In the genomic region with DNA sequence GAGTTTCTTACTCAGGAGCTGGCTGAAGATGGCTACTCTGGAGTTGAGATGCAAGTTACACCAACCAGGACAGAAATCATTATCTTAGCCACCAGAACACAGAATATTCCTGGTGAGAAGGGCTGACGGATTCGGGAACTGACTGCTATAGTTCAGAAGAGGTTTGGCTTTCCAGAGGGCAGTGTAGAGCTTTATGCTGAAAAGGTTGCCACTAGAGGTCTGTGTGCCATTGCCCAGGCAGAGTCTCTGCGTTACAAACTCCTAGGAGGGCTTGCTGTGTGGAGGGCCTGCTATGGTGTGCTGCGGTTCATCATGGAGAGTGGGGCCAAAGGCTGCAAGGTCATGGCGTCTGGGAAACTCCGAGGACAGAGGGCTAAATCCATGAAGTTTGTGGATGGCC, we compare ENCODE assay signal across 20 cellular contexts. TPM values are rescaled to one million over a fixed set of nuclear protein-coding genes. Genes with fewer than 3 reads are reported as not detected.
DNase-seq lines count a peak whose midpoint lies in the region; ATAC-seq, FAIRE-seq and TF ChIP-seq lines count a peak whose summit lies in the region.
"Not testable (repeated sequence)": the region's sequence is repeated elsewhere in the genome, so short reads cannot be mapped to it uniquely, and the experiment has no call there.
"Had no signal": no experiment of that assay in that cellular context is flagged by ENCODE, and none has a peak within 500 bp of the region (broad histone marks: within the 10 kb centered on the region; RNA-seq: fewer than 3 reads in every experiment).

No MANE protein-coding gene starts in this region.

- H4K8ac ChIP-seq in IMR-90 (ENCODE audit: low read depth in 2 of 2, low read length in 2 of 2); H1 (ENCODE audit: extremely low read depth, insufficient read depth, low read length); mesendoderm (ENCODE audit: low read depth, low read length): not testable (repeated sequence)

- H3K4me1 Mint-ChIP-seq in glutamatergic neuron (ENCODE audit: low read depth, unreplicated experiment), result peaks cover 15% of the 10 kb centered on the region

- H3K4me3 Mint-ChIP-seq in glutamatergic neuron (ENCODE audit: unreplicated experiment), result peak overlapping the region; percentile 49

- not testable (repeated sequence) for H3K4ac ChIP-seq in IMR-90 (ENCODE audit: low read depth, low read length); H1 (replicated peaks; ENCODE audit: insufficient read length, low read depth, low read length); mesendoderm (ENCODE audit: low read depth, low read length)

- not testable (repeated sequence) for H3K79me2 ChIP-seq in H1 (ENCODE audit: control insufficient read depth in 1 of 2, insufficient read depth in 2 of 2, low read length in 2 of 2); mesendoderm (ENCODE audit: control insufficient read depth, insufficient read depth, low read length)

- not testable (repeated sequence) for H2BK120ac ChIP-seq in IMR-90 (ENCODE audit: low read depth, low read length); H1 (replicated peaks; ENCODE audit: low read depth, low read length); mesendoderm (ENCODE audit: low read depth, low read length)

- H3K9me3 ChIP-seq in IMR-90 (ENCODE audit: control insufficient read depth, insufficient read depth, low read length); H1 (ENCODE audit: insufficient read depth in 2 of 2, low read depth in 1 of 2, low read length in 1 of 2): not testable (repeated sequence)

- peak; percentile 33; the same call in 1 of the 2 replicates for ATAC-seq in IMR-90 (ENCODE audit: low read depth)

- not testable (repeated sequence) for BruUV-seq in IMR-90 (replicated peaks; lab: Mats Ljungman, UMichigan)

- TF ChIP-seq CTCF in 22Rv1 (IDR thresholded peaks at IDR 0.05) (peak; percentile 36), IMR-90 (conservative IDR thresholded peaks at IDR 0.05; ENCODE audit: low read depth, low read length) (0 out of 2 replicates have a peak, but pooled peaks have one; percentile 18), H1 (IDR thresholded peaks at IDR 0.05; ENCODE audit: control extremely low read depth in 1 of 3, insufficient read depth in 1 of 3, low read depth in 1 of 3, low read length in 3 of 3) (peak in 2 of 3 experiments; percentile 44 to 63; a peak in 3 of 4 replicates)
- TF ChIP-seq CTCF in glutamatergic neuron (IDR thresholded peaks at IDR 0.05; ENCODE audit: partially characterized antibody, unreplicated experiment), result not testable (repeated sequence)

- not testable (repeated sequence) for H4K91ac ChIP-seq in IMR-90 (ENCODE audit: insufficient read depth, low read depth, low read length); H1 (replicated peaks; ENCODE audit: insufficient read length, low read length)

- H2BK15ac ChIP-seq in IMR-90 (ENCODE audit: low read depth, low read length); H1 (ENCODE audit: low read length); mesendoderm (replicated peaks; ENCODE audit: low read depth): not testable (repeated sequence)

- H3K18ac ChIP-seq in IMR-90 (ENCODE audit: low read depth, low read length); H1 (ENCODE audit: extremely low read depth, low read length); mesendoderm (ENCODE audit: low read length): not testable (repeated sequence)

- H4K5ac ChIP-seq in IMR-90 (ENCODE audit: low read depth, low read length); H1 (ENCODE audit: insufficient read length, low read depth, low read length); mesendoderm (ENCODE audit: low read length): not testable (repeated sequence)

- TF ChIP-seq EP300 in H1 (IDR thresholded peaks at IDR 0.05; ENCODE audit: borderline replicate concordance in 1 of 2, low read depth in 2 of 2, low read length in 2 of 2), result not testable (repeated sequence)

- POLR2A ChIA-PET in IMR-90 (lab: Charles Lee; ENCODE audit: unreplicated experiment), result not testable (repeated sequence)
- POLR2A ChIA-PET in H1 (lab: Charles Lee; ENCODE audit: partially characterized antibody), result interaction anchor here (1.0 to 1.5 kb wide), 4 partner anchors 15 to 36 kb away, joined by 3 to 6 read pairs (median 4); a partner anchor contains a TSS

- peak; percentile 37 for DNase-seq in DMS114 treated with DMSO at 0.1 percent for 48 hours (lab: John Stamatoyannopoulos, UW; ENCODE audit: unreplicated experiment)
- DNase-seq in IMR-90; H1 (ENCODE audit: low read depth in 1 of 2, low spot score in 2 of 2); glutamatergic neuron: not testable (repeated sequence)
- peak; percentile 71 for DNase-seq in SK-MEL-5 (ENCODE audit: low read depth, low spot score)
- DNase-seq in amniotic epithelial cell (ENCODE audit: low read depth), result peak; percentile 55
- DNase-seq in mesendoderm, result peak; percentile 56

- not testable (repeated sequence) for H4K20me1 ChIP-seq in IMR-90 (ENCODE audit: insufficient read depth, low read length); H1 (replicated peaks in 1 of 2; ENCODE audit: control insufficient read depth in 1 of 2, insufficient read depth in 2 of 2, low read length in 2 of 2)

- H3K56ac ChIP-seq in IMR-90 (ENCODE audit: extremely low read depth, insufficient read depth, low read length); H1 (replicated peaks; ENCODE audit: insufficient read length, low read depth, low read length); mesendoderm (ENCODE audit: low read length): not testable (repeated sequence)

- not testable (repeated sequence) for H3K36me3 ChIP-seq in IMR-90 (ENCODE audit: control insufficient read depth, insufficient read depth, low read length); H1 (ENCODE audit: control insufficient read depth in 2 of 4, insufficient read depth in 4 of 4, low read length in 3 of 4); mesendoderm (ENCODE audit: control insufficient read depth, insufficient read depth, low read length)

- not testable (repeated sequence) for H3K27me3 Mint-ChIP-seq in glutamatergic neuron (ENCODE audit: unreplicated experiment)

- in situ Hi-C loops in IMR-90 (cut with MboI; ENCODE audit: low sequenced_read_pairs); SK-MEL-5 (cut with HindIII; ENCODE audit: low pct_unique_long_range_greater_than_20kb, low sequenced_read_pairs): not testable (repeated sequence)

- TF ChIP-seq RAD21 in IMR-90 (IDR thresholded peaks at IDR 0.05; ENCODE audit: low read length), result peak; percentile 24; the same call in 1 of the 2 replicates
- TF ChIP-seq RAD21 in H1 (IDR thresholded peaks at IDR 0.05 in 1 of 2, conservative IDR thresholded peaks at IDR 0.05 in 1 of 2; ENCODE audit: low read depth in 2 of 2, low read length in 2 of 2), result peak; percentile 11 to 29; a peak in 2 of 4 replicates

- not testable (repeated sequence) for H3K27me3 ChIP-seq in IMR-90 (ENCODE audit: control insufficient read depth, insufficient read depth, low read length); H1 (replicated peaks in 1 of 4; ENCODE audit: control insufficient read depth in 3 of 4, extremely low read depth in 1 of 4, insufficient read depth in 3 of 4, low read length in 3 of 4); mesendoderm (ENCODE audit: insufficient read depth, low read length, poor library complexity)

- not testable (repeated sequence) for TF ChIP-seq POLR2A in IMR-90 (IDR thresholded peaks at IDR 0.05; ENCODE audit: low read depth, low read length); H1 (IDR thresholded peaks at IDR 0.05; ENCODE audit: control extremely low read depth in 1 of 2, low read depth in 2 of 2, low read length in 2 of 2)

- CTCF ChIA-PET in IMR-90 (lab: Yijun Ruan, JAX), result not testable (repeated sequence)
- CTCF ChIA-PET in H1 (lab: Charles Lee; ENCODE audit: partially characterized antibody), result interaction anchor here (0.6 to 2.0 kb wide), 8 partner anchors 23 to 874 kb away, joined by 3 to 7 read pairs (median 4); a partner anchor contains a TSS

- not testable (repeated sequence) for H3K9me1 ChIP-seq in IMR-90 (ENCODE audit: insufficient read depth, low read length)

- not testable (repeated sequence) for H3K9ac ChIP-seq in IMR-90 (ENCODE audit: low read depth, low read length); H1 (replicated peaks in 1 of 4; ENCODE audit: extremely low read depth in 1 of 4, low read depth in 3 of 4, low read length in 3 of 4); mesendoderm (ENCODE audit: low read length)

- intact Hi-C loops in IMR-90 (cut with micrococcal nuclease), result loop anchor here (5.0 kb wide), 1 partner anchor 103 kb away; no protein-coding TSS in a partner anchor

- not testable (repeated sequence) for FAIRE-seq in H1 (lab: Jason Lieb, UNC)

- WGBS in IMR-90 (ENCODE audit: extremely low coverage in 2 of 2, insufficient read length in 1 of 2), 2 experiments, result 82% methylated on average over 4 of the region's 6 CpGs; no CpG with 5 or more reads in 1 of the 2 experiments
- 81% methylated on average over 6 of the region's 6 CpGs; no CpG with 5 or more reads in 1 of the 2 experiments for WGBS in H1 (ENCODE audit: extremely low coverage in 1 of 2, insufficient coverage in 1 of 2, insufficient read length in 1 of 2, insufficient replicate concordance in 2 of 2, low coverage in 1 of 2, low lambda C conversion rate in 2 of 2, missing lambda C conversion rate in 1 of 2), 2 experiments
- no CpG with 5 or more reads among the region's 6 CpGs for WGBS in mesendoderm (ENCODE audit: extremely low coverage, insufficient coverage, low lambda C conversion rate)

- H2BK5ac ChIP-seq in IMR-90 (ENCODE audit: low read depth, low read length, poor library complexity, severe bottlenecking); H1 (ENCODE audit: low read depth, low read length); mesendoderm (ENCODE audit: low read length): not testable (repeated sequence)

- H3K23me2 ChIP-seq in H1 (ENCODE audit: low read depth, low read length), result not testable (repeated sequence)

- H3K9me3 Mint-ChIP-seq in glutamatergic neuron (ENCODE audit: unreplicated experiment), result not testable (repeated sequence)

- H2BK12ac ChIP-seq in H1 (ENCODE audit: low read depth, low read length), result not testable (repeated sequence)

- peak overlapping the region; percentile 55 for H3K27ac Mint-ChIP-seq in glutamatergic neuron (ENCODE audit: unreplicated experiment)

- H2AK5ac ChIP-seq in IMR-90 (ENCODE audit: low read depth, low read length); H1 (ENCODE audit: low read depth, low read length); mesendoderm (ENCODE audit: low read length): not testable (repeated sequence)

- not testable (repeated sequence) for H3K4me3 ChIP-seq in IMR-90 (ENCODE audit: insufficient read depth, low read depth, low read length); H1 (ENCODE audit: extremely low read depth in 1 of 4, insufficient read depth in 2 of 4, low read depth in 3 of 4, low read length in 4 of 4); mesendoderm (ENCODE audit: low read length)

- not testable (repeated sequence) for H3K14ac ChIP-seq in IMR-90 (replicated peaks; ENCODE audit: low read depth, low read length); H1 (ENCODE audit: insufficient read length)

- not testable (repeated sequence) for H2AK9ac ChIP-seq in IMR-90 (replicated peaks; ENCODE audit: low read depth, low read length, poor library complexity)

- not testable (repeated sequence) for H3K36me3 Mint-ChIP-seq in glutamatergic neuron (ENCODE audit: unreplicated experiment)

- H3K79me1 ChIP-seq in IMR-90 (ENCODE audit: low read depth in 1 of 2, low read length in 2 of 2), result peaks cover 4 to 14% of the 10 kb centered on the region in 2 experiments
- not testable (repeated sequence) for H3K79me1 ChIP-seq in H1 (ENCODE audit: low read depth, low read length); mesendoderm (ENCODE audit: low read length)

- H3K4me1 ChIP-seq in IMR-90 (ENCODE audit: control insufficient read depth, insufficient read depth, low read length); H1 (replicated peaks in 1 of 4; ENCODE audit: control insufficient read depth in 3 of 4, insufficient read depth in 4 of 4, low read length in 3 of 4); mesendoderm (ENCODE audit: control insufficient read depth, low read depth, low read length): not testable (repeated sequence)

- H2AFZ ChIP-seq in IMR-90 (replicated peaks; ENCODE audit: low read length, poor library complexity); H1 (ENCODE audit: low read length): not testable (repeated sequence)

- not testable (repeated sequence) for H3K27ac ChIP-seq in 22Rv1; IMR-90 (ENCODE audit: insufficient read depth, low read length); H1 (ENCODE audit: low read depth, low read length); mesendoderm (ENCODE audit: low read depth, low read length)

- H2BK20ac ChIP-seq in IMR-90 (ENCODE audit: low read depth, low read length); H1 (ENCODE audit: low read length): not testable (repeated sequence)

- dilution Hi-C loops in IMR-90 (cut with HindIII; ENCODE audit: low sequenced_read_pairs, unreplicated experiment), result not testable (repeated sequence)

- not testable (repeated sequence) for H3K4me2 ChIP-seq in IMR-90 (ENCODE audit: low read depth, low read length); H1 (ENCODE audit: insufficient read depth in 1 of 2, low read depth in 2 of 2, low read length in 2 of 2); mesendoderm (ENCODE audit: low read length)

- not testable (repeated sequence) for H3K23ac ChIP-seq in IMR-90 (ENCODE audit: low read depth, low read length); H1 (ENCODE audit: insufficient read length); mesendoderm (ENCODE audit: low read length)

RNA-seq across cellular contexts. Expression of a gene that starts 5.4 kb away (rescaled TPM):
- 23.3 and 24.2 TPM in 2 replicates for total RNA-seq in IMR-90 (2012; rRNA removed)
- polyA plus RNA-seq in IMR-90 (2012; rRNA removed), result 40.4 and 41.2 TPM in 2 replicates
- 20.9 and 33.6 TPM in 2 replicates for polyA plus RNA-seq in IMR-90 (2012; cell fraction: cytosol; rRNA removed)
- 168 and 247 TPM in 2 replicates for polyA plus RNA-seq in IMR-90 (2012; cell fraction: nucleus; rRNA removed; ENCODE audit: low replicate concordance)
- total RNA-seq in SK-MEL-5 (2014; rRNA removed; shearing (Covaris generic)), result 29.1 and 32.0 TPM in 2 replicates
- polyA plus RNA-seq in SK-MEL-5 (2015; cell fraction: cytosol; rRNA removed), result 43.0 and 60.2 TPM in 2 replicates
- 172 and 222 TPM in 2 replicates for polyA plus RNA-seq in SK-MEL-5 (2015; cell fraction: nucleus; rRNA removed)
- 64.9 and 66.6 TPM in 2 replicates for total RNA-seq in H1 (2021; fragmentation: NEBNext Ultra II Directional; extraction: Animal tissue kit (Norgen Biotek cat#: 25700))
- 38.5 and 51.2 TPM in 2 replicates for polyA plus RNA-seq in H1 (2011; rRNA removed)
- 36.1 TPM for polyA plus RNA-seq in H1 (2011; cell fraction: cytosol; rRNA removed)
- 111 TPM for polyA plus RNA-seq in H1 (2011; cell fraction: nucleus; rRNA removed)
- polyA plus RNA-seq in H1 (2012, experiment 1 of 2), result 38.0 to 54.6 TPM (median 48.8 TPM) in 4 replicates
- 29.5 TPM for polyA plus RNA-seq in H1 (2012, experiment 2 of 2)
- polyA plus RNA-seq in H1 (2013, experiment 1 of 2), result 35.3 TPM
- 35.6 TPM for polyA plus RNA-seq in H1 (2013, experiment 2 of 2)
- polyA minus RNA-seq in H1 (2011; rRNA and poly(A)+ RNA removed), result 35.1 and 42.2 TPM in 2 replicates
- 29.9 TPM for polyA minus RNA-seq in H1 (2011; cell fraction: cytosol; rRNA and poly(A)+ RNA removed)
- 32.1 TPM for polyA minus RNA-seq in H1 (2011; cell fraction: nucleus; rRNA and poly(A)+ RNA removed)
- total RNA-seq in glutamatergic neuron (ENCODE audit: unreplicated experiment), result 213 TPM
- 43.7 TPM for polyA plus RNA-seq in mesendoderm (2013, experiment 1 of 2)
- polyA plus RNA-seq in mesendoderm (2013, experiment 2 of 2), result 44.0 TPM

RNA-seq across cellular contexts. Expression of a gene that starts 14.6 kb away (rescaled TPM):
- 32.5 and 37.6 TPM in 2 replicates for total RNA-seq in IMR-90 (2012; rRNA removed)
- 29.5 and 31.7 TPM in 2 replicates for polyA plus RNA-seq in IMR-90 (2012; rRNA removed)
- 15.9 and 20.4 TPM in 2 replicates for polyA plus RNA-seq in IMR-90 (2012; cell fraction: cytosol; rRNA removed)
- polyA plus RNA-seq in IMR-90 (2012; cell fraction: nucleus; rRNA removed; ENCODE audit: low replicate concordance), result 70.7 and 100 TPM in 2 replicates
- 62.6 and 66.4 TPM in 2 replicates for total RNA-seq in SK-MEL-5 (2014; rRNA removed; shearing (Covaris generic))
- 55.3 and 56.3 TPM in 2 replicates for polyA plus RNA-seq in SK-MEL-5 (2015; cell fraction: cytosol; rRNA removed)
- 218 TPM in 2 replicates for polyA plus RNA-seq in SK-MEL-5 (2015; cell fraction: nucleus; rRNA removed)
- 40.0 and 42.5 TPM in 2 replicates for total RNA-seq in H1 (2021; fragmentation: NEBNext Ultra II Directional; extraction: Animal tissue kit (Norgen Biotek cat#: 25700))
- 32.1 and 33.1 TPM in 2 replicates for polyA plus RNA-seq in H1 (2011; rRNA removed)
- 44.9 TPM for polyA plus RNA-seq in H1 (2011; cell fraction: cytosol; rRNA removed)
- polyA plus RNA-seq in H1 (2011; cell fraction: nucleus; rRNA removed), result 63.9 TPM
- polyA plus RNA-seq in H1 (2012, experiment 1 of 2), result 36.5 to 43.9 TPM (median 37.4 TPM) in 4 replicates
- polyA plus RNA-seq in H1 (2012, experiment 2 of 2), result 33.2 TPM
- 29.6 TPM for polyA plus RNA-seq in H1 (2013, experiment 1 of 2)
- 30.7 TPM for polyA plus RNA-seq in H1 (2013, experiment 2 of 2)
- 46.4 and 51.6 TPM in 2 replicates for polyA minus RNA-seq in H1 (2011; rRNA and poly(A)+ RNA removed)
- polyA minus RNA-seq in H1 (2011; cell fraction: cytosol; rRNA and poly(A)+ RNA removed), result 21.0 TPM
- 39.8 TPM for polyA minus RNA-seq in H1 (2011; cell fraction: nucleus; rRNA and poly(A)+ RNA removed)
- total RNA-seq in glutamatergic neuron (ENCODE audit: unreplicated experiment), result 41.6 TPM
- polyA plus RNA-seq in mesendoderm (2013, experiment 1 of 2), result 35.7 TPM
- polyA plus RNA-seq in mesendoderm (2013, experiment 2 of 2), result 34.9 TPM

RNA-seq across cellular contexts. Expression of a gene that starts 24.9 kb away (rescaled TPM):
- 855 and 876 TPM in 2 replicates for total RNA-seq in IMR-90 (2012; rRNA removed)
- polyA plus RNA-seq in IMR-90 (2012; rRNA removed), result 1,065 and 1,068 TPM in 2 replicates
- polyA plus RNA-seq in IMR-90 (2012; cell fraction: cytosol; rRNA removed), result 678 and 934 TPM in 2 replicates
- 745 and 883 TPM in 2 replicates for polyA plus RNA-seq in IMR-90 (2012; cell fraction: nucleus; rRNA removed; ENCODE audit: low replicate concordance)
- total RNA-seq in SK-MEL-5 (2014; rRNA removed; shearing (Covaris generic)), result 353 and 355 TPM in 2 replicates
- 393 and 418 TPM in 2 replicates for polyA plus RNA-seq in SK-MEL-5 (2015; cell fraction: cytosol; rRNA removed)
- 252 and 280 TPM in 2 replicates for polyA plus RNA-seq in SK-MEL-5 (2015; cell fraction: nucleus; rRNA removed)
- 391 and 403 TPM in 2 replicates for total RNA-seq in H1 (2021; fragmentation: NEBNext Ultra II Directional; extraction: Animal tissue kit (Norgen Biotek cat#: 25700))
- polyA plus RNA-seq in H1 (2011; rRNA removed), result 454 and 540 TPM in 2 replicates
- 456 TPM for polyA plus RNA-seq in H1 (2011; cell fraction: cytosol; rRNA removed)
- polyA plus RNA-seq in H1 (2011; cell fraction: nucleus; rRNA removed), result 429 TPM
- 530 to 583 TPM (median 543 TPM) in 4 replicates for polyA plus RNA-seq in H1 (2012, experiment 1 of 2)
- polyA plus RNA-seq in H1 (2012, experiment 2 of 2), result 718 TPM
- 212 TPM for polyA plus RNA-seq in H1 (2013, experiment 1 of 2)
- 214 TPM for polyA plus RNA-seq in H1 (2013, experiment 2 of 2)
- 550 and 559 TPM in 2 replicates for polyA minus RNA-seq in H1 (2011; rRNA and poly(A)+ RNA removed)
- 149 TPM for polyA minus RNA-seq in H1 (2011; cell fraction: cytosol; rRNA and poly(A)+ RNA removed)
- 181 TPM for polyA minus RNA-seq in H1 (2011; cell fraction: nucleus; rRNA and poly(A)+ RNA removed)
- total RNA-seq in glutamatergic neuron (ENCODE audit: unreplicated experiment), result 315 TPM
- polyA plus RNA-seq in mesendoderm (2013, experiment 1 of 2), result 357 TPM
- polyA plus RNA-seq in mesendoderm (2013, experiment 2 of 2), result 372 TPM

RNA-seq across cellular contexts. Expression of a gene that starts 36.2 kb away (rescaled TPM):
- total RNA-seq in IMR-90 (2012; rRNA removed) (35.0 and 36.9 TPM in 2 replicates), glutamatergic neuron (ENCODE audit: unreplicated experiment) (87.9 TPM)
- polyA plus RNA-seq in IMR-90 (2012; rRNA removed) (58.3 and 59.2 TPM in 2 replicates), H1 (2011; rRNA removed) (57.8 and 76.6 TPM in 2 replicates)
- polyA plus RNA-seq in IMR-90 (2012; cell fraction: cytosol; rRNA removed), result 37.0 and 55.1 TPM in 2 replicates
- 175 and 264 TPM in 2 replicates for polyA plus RNA-seq in IMR-90 (2012; cell fraction: nucleus; rRNA removed; ENCODE audit: low replicate concordance)
- total RNA-seq in SK-MEL-5 (2014; rRNA removed; shearing (Covaris generic)), result 24.7 and 32.2 TPM in 2 replicates
- 50.2 and 53.8 TPM in 2 replicates for polyA plus RNA-seq in SK-MEL-5 (2015; cell fraction: cytosol; rRNA removed)
- 176 and 204 TPM in 2 replicates for polyA plus RNA-seq in SK-MEL-5 (2015; cell fraction: nucleus; rRNA removed)
- total RNA-seq in H1 (2021; fragmentation: NEBNext Ultra II Directional; extraction: Animal tissue kit (Norgen Biotek cat#: 25700)), result 50.9 and 51.6 TPM in 2 replicates
- 55.1 TPM for polyA plus RNA-seq in H1 (2011; cell fraction: cytosol; rRNA removed)
- polyA plus RNA-seq in H1 (2011; cell fraction: nucleus; rRNA removed), result 203 TPM
- polyA plus RNA-seq in H1 (2012, experiment 1 of 2), result 40.9 to 54.7 TPM (median 52.0 TPM) in 4 replicates
- 34.1 TPM for polyA plus RNA-seq in H1 (2012, experiment 2 of 2)
- 28.7 TPM for polyA plus RNA-seq in H1 (2013, experiment 1 of 2)
- polyA plus RNA-seq in H1 (2013, experiment 2 of 2), result 24.2 TPM
- 60.0 and 74.3 TPM in 2 replicates for polyA minus RNA-seq in H1 (2011; rRNA and poly(A)+ RNA removed)
- 37.5 TPM for polyA minus RNA-seq in H1 (2011; cell fraction: cytosol; rRNA and poly(A)+ RNA removed)
- 60.7 TPM for polyA minus RNA-seq in H1 (2011; cell fraction: nucleus; rRNA and poly(A)+ RNA removed)
- 24.7 TPM for polyA plus RNA-seq in mesendoderm (2013, experiment 1 of 2)
- 23.8 TPM for polyA plus RNA-seq in mesendoderm (2013, experiment 2 of 2)

RNA-seq across cellular contexts. Expression of a gene that starts 52.9 kb away (rescaled TPM):
- not detected in 2 replicates for total RNA-seq in IMR-90 (2012; rRNA removed)
- not detected in 2 replicates for polyA plus RNA-seq in IMR-90 (2012; rRNA removed)
- not detected in 2 replicates for polyA plus RNA-seq in IMR-90 (2012; cell fraction: cytosol; rRNA removed)
- polyA plus RNA-seq in IMR-90 (2012; cell fraction: nucleus; rRNA removed; ENCODE audit: low replicate concordance), result not detected in 2 replicates
- total RNA-seq in SK-MEL-5 (2014; rRNA removed; shearing (Covaris generic)), result not detected in 2 replicates
- not detected in 2 replicates for polyA plus RNA-seq in SK-MEL-5 (2015; cell fraction: cytosol; rRNA removed)
- not detected in 2 replicates for polyA plus RNA-seq in SK-MEL-5 (2015; cell fraction: nucleus; rRNA removed)
- not detected in 2 replicates for total RNA-seq in H1 (2021; fragmentation: NEBNext Ultra II Directional; extraction: Animal tissue kit (Norgen Biotek cat#: 25700))
- polyA plus RNA-seq in H1 (2011; rRNA removed), result not detected in 2 replicates
- not detected for polyA plus RNA-seq in H1 (2011; cell fraction: cytosol; rRNA removed)
- polyA plus RNA-seq in H1 (2011; cell fraction: nucleus; rRNA removed), result not detected
- polyA plus RNA-seq in H1 (2012, experiment 1 of 2), result not detected in 4 replicates
- not detected for polyA plus RNA-seq in H1 (2012, experiment 2 of 2)
- polyA plus RNA-seq in H1 (2013, experiment 1 of 2), result not detected
- not detected for polyA plus RNA-seq in H1 (2013, experiment 2 of 2)
- polyA minus RNA-seq in H1 (2011; rRNA and poly(A)+ RNA removed), result not detected in 2 replicates
- not detected for polyA minus RNA-seq in H1 (2011; cell fraction: cytosol; rRNA and poly(A)+ RNA removed)
- not detected for polyA minus RNA-seq in H1 (2011; cell fraction: nucleus; rRNA and poly(A)+ RNA removed)
- total RNA-seq in glutamatergic neuron (ENCODE audit: unreplicated experiment), result not detected
- polyA plus RNA-seq in mesendoderm (2013, experiment 1 of 2), result not detected
- 0.03 TPM for polyA plus RNA-seq in mesendoderm (2013, experiment 2 of 2)
- total RNA-seq: activated B cell treated with CpG ODN at 0.5 μM for 24 hours; activated T-helper 1 cell treated with anti-CD3 and anti-CD28 coated beads, Interleukin-12 subunit alpha, Interleukin-12 subunit beta, Interleukin-2, Interleukin-4 antibody, amounts not matched to agents 30 ng/mL and 10 ng/mL and 1 ng/mL, durations not matched to agents 14 hours and 24 hours and 36 hours; Caco-2; Daoy; esophagus mucosa; H7; left cardiac atrium; LHCN-M2; occipital lobe; right atrium auricular region; T-helper 2 cell treated with Interferon-gamma antibody and Interleukin-4, amounts not matched to agents 100 ng/mL and 5 ng/mL, for 36 hours; ureter had no signal
